Comparison of ENCODE assay signal across 12 cellular contexts in genomic region chr4:89134775-89135319, GRCh38. TPM values are rescaled to one million over a fixed set of nuclear protein-coding genes. Genes with fewer than 3 reads are reported as not detected.
DNase-seq lines count a peak whose midpoint lies in the region; ATAC-seq and TF ChIP-seq lines count a peak whose summit lies in the region.
"Had no signal": no experiment of that assay in that cellular context is flagged by ENCODE, and none has a peak within 500 bp of the region (broad histone marks: within the 10 kb centered on the region; RNA-seq: fewer than 3 reads in every experiment).

No MANE protein-coding gene starts in this region.

- H3K27ac ChIP-seq in RWPE1: no peak overlapping the region
- H3K27ac ChIP-seq: C4-2B had no signal

- ATAC-seq in esophagus mucosa (peak; percentile 98), GM18505 (IDR thresholded peaks at IDR 0.05; ENCODE audit: unreplicated experiment) (no peak)
- ATAC-seq: activated T-cell treated with anti-CD3 and anti-CD28 coated beads, Interleukin-2, amount 50 U/mL, for 72 hours had no signal

- TF ChIP-seq POLR2A in GM18505 (IDR thresholded peaks at IDR 0.05; ENCODE audit: borderline replicate concordance, extremely low read depth, insufficient read depth, insufficient read length): no peak

- CTCF ChIA-PET in AG04449 (lab: Yijun Ruan, JAX) (interaction anchor here (0.7 kb wide), 1 partner anchor 316 kb away, joined by 3 read pairs; no protein-coding TSS in a partner anchor), RWPE1 (lab: Yijun Ruan, JAX) (no interaction called here)

- POLR2A ChIA-PET in AG04449 (lab: Yijun Ruan, JAX) (no interaction called here), RWPE1 (lab: Yijun Ruan, JAX; ENCODE audit: low non-redundant PET) (no interaction called here)

- DNase-seq in AG04449 (ENCODE audit: low read depth, low spot score) (peak; percentile 67), RWPE1 (ENCODE audit: low spot score) (peak; percentile 16), midbrain (lab: John Stamatoyannopoulos, UW) (peak; percentile 27), NCI-H2081 treated with DMSO at 0.1 percent for 48 hours (lab: John Stamatoyannopoulos, UW) (no peak), SKM-1 (lab: John Stamatoyannopoulos, UW; ENCODE audit: unreplicated experiment) (no peak), D341Med (ENCODE audit: low spot score) (no peak)
- DNase-seq: activated T-cell treated with anti-CD3 and anti-CD28 coated beads, Interleukin-2, amount 50 U/mL, for 72 hours; MG63; NCI-H774 had no signal

- TF ChIP-seq CTCF in AG04449 (IDR thresholded peaks at IDR 0.05; ENCODE audit: insufficient read depth, low read length, missing control alignments) (no peak), RWPE1 (conservative IDR thresholded peaks at IDR 0.05; ENCODE audit: low read depth) (no peak)

- H3K4me3 ChIP-seq in AG04449 (ENCODE audit: low read depth, low read length): no peak overlapping the region
- H3K4me3 ChIP-seq: MG63 had no signal

RNA-seq across cellular contexts. Expression of gene TIGD2, which starts 23.5 kb away (rescaled TPM):
- 3.6 TPM for total RNA-seq in esophagus mucosa

Comparison
In these comparisons a context has a peak if more than half of its experiments do, and no peak if none do; other contexts are left out.
1. DNase-seq: peak in AG04449 (single experiment), RWPE1 (single experiment) and midbrain (single experiment); none in NCI-H2081 treated with DMSO at 0.1 percent for 48 hours (single experiment), SKM-1 (single experiment) and D341Med (single experiment).